In the genomic region with DNA sequence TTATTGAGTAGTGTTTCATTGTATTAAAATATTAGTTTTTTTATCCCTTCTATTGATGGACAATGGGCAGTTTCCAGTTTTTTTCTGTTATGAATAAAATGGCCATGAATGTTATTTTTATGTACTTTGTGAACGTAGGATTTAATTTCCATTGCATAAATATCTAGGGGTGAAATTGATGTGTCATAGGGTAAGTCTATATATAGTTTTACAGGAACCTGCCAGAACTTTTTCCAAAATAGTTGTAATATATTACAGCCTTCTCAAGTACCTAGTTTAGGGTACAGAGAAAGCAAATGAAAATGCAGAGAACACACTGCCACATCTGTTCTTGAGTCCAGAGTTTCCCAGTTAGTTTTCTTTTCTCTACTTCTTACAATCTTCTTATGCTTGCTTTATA, we compare ENCODE assay signal across 16 cellular contexts.
A peak's percentile ranks its signal among the peaks of the same experiment; 100 is the strongest.
DNase-seq lines count a peak whose midpoint lies in the region; ATAC-seq and TF ChIP-seq lines count a peak whose summit lies in the region.
"Had no signal": no experiment of that assay in that cellular context is flagged by ENCODE, and none has a peak within 500 bp of the region (broad histone marks: within the 10 kb centered on the region; RNA-seq: fewer than 3 reads in every experiment).

No MANE protein-coding gene starts in this region.

- no peak for TF ChIP-seq POLR2A in prostate gland (IDR thresholded peaks at IDR 0.05)

- H3K9me3 ChIP-seq in muscle layer of colon (ENCODE audit: low read length) (no peaks in the 10 kb centered on the region), skeletal muscle satellite cell (replicated peaks; ENCODE audit: low read length) (no peaks in the 10 kb centered on the region), prostate gland (no peaks in the 10 kb centered on the region)
- H3K9me3 ChIP-seq: Caco-2 had no signal

- H3K27me3 Mint-ChIP-seq in HFFc6 (ENCODE audit: insufficient read depth), result no peaks in the 10 kb centered on the region
- no peaks in the 10 kb centered on the region for H3K27me3 Mint-ChIP-seq in activated T-helper 2 cell treated with anti-CD3 and anti-CD28 coated beads, Interferon-gamma antibody, Interleukin-2, Interleukin-4, amounts not matched to agents 10 μg/mL and 5 μg/mL and 100 μg/mL, durations not matched to agents 14 hours and 24 hours and 36 hours (ENCODE audit: low read depth)
- H3K27me3 Mint-ChIP-seq: CD4-positive, alpha-beta T cell had no signal

- peaks cover 22% of the 10 kb centered on the region for H3K4me1 Mint-ChIP-seq in HFFc6 (ENCODE audit: low read depth)
- no peaks in the 10 kb centered on the region for H3K4me1 Mint-ChIP-seq in activated T-helper 2 cell treated with anti-CD3 and anti-CD28 coated beads, Interferon-gamma antibody, Interleukin-2, Interleukin-4, amounts not matched to agents 10 μg/mL and 5 μg/mL and 100 μg/mL, durations not matched to agents 14 hours and 24 hours and 36 hours (ENCODE audit: low read depth)

- peak overlapping the region; percentile 52 for H3K27ac Mint-ChIP-seq in HFFc6
- H3K27ac Mint-ChIP-seq in activated T-helper 2 cell treated with anti-CD3 and anti-CD28 coated beads, Interferon-gamma antibody, Interleukin-2, Interleukin-4, amounts not matched to agents 10 μg/mL and 5 μg/mL and 100 μg/mL, durations not matched to agents 14 hours and 24 hours and 36 hours, result no peak overlapping the region
- H3K27ac Mint-ChIP-seq: CD4-positive, alpha-beta T cell had no signal

- peak overlapping the region; percentile 42 for H3K4me3 Mint-ChIP-seq in HFFc6
- no peak overlapping the region for H3K4me3 Mint-ChIP-seq in activated T-helper 2 cell treated with anti-CD3 and anti-CD28 coated beads, Interferon-gamma antibody, Interleukin-2, Interleukin-4, amounts not matched to agents 10 μg/mL and 5 μg/mL and 100 μg/mL, durations not matched to agents 14 hours and 24 hours and 36 hours (ENCODE audit: low read depth)
- H3K4me3 Mint-ChIP-seq: CD4-positive, alpha-beta T cell had no signal

- no peak for ATAC-seq in GM21576 (IDR thresholded peaks at IDR 0.05; ENCODE audit: unreplicated experiment)
- ATAC-seq: A549, Right ventricle myocardium inferior had no signal

- H3K4me1 ChIP-seq in muscle layer of colon (ENCODE audit: insufficient read depth, low read length) (peaks cover 27% of the 10 kb centered on the region), skeletal muscle satellite cell (ENCODE audit: control insufficient read depth, insufficient read depth, low read length) (peaks cover 6% of the 10 kb centered on the region), prostate gland (replicated peaks) (no peaks in the 10 kb centered on the region)
- H3K4me1 ChIP-seq: A549, Caco-2 had no signal

- H3K36me3 Mint-ChIP-seq in HFFc6 (ENCODE audit: low read depth), result peaks cover 4% of the 10 kb centered on the region
- H3K36me3 Mint-ChIP-seq in activated T-helper 2 cell treated with anti-CD3 and anti-CD28 coated beads, Interferon-gamma antibody, Interleukin-2, Interleukin-4, amounts not matched to agents 10 μg/mL and 5 μg/mL and 100 μg/mL, durations not matched to agents 14 hours and 24 hours and 36 hours (ENCODE audit: low read depth), result no peaks in the 10 kb centered on the region

- 42% methylated on average over 1 of the region's 1 CpG for WGBS in prostate gland

- DNase-seq in HFFc6 (no peak), fibroblast of mammary gland (ENCODE audit: low read depth) (peak; percentile 19), NCI-H128 (lab: John Stamatoyannopoulos, UW; ENCODE audit: unreplicated experiment) (no peak), prostate gland (ENCODE audit: low spot score) (no peak)
- DNase-seq in activated T-helper 2 cell treated with anti-CD3 and anti-CD28 coated beads, Interferon-gamma antibody, Interleukin-2, Interleukin-4, amounts not matched to agents 10 μg/mL and 5 μg/mL and 100 μg/mL, durations not matched to agents 14 hours and 24 hours and 36 hours (ENCODE audit: low spot score), result no peak
- DNase-seq: Caco-2; CD4-positive, alpha-beta T cell; DMS153; GF-D8; NCI-H1105; NCI-H1694 treated with DMSO at 0.1 percent for 48 hours had no signal

- no peak overlapping the region for H3K9ac ChIP-seq in muscle layer of colon (ENCODE audit: low read length)
- peak overlapping the region; percentile 35 for H3K9ac ChIP-seq in skeletal muscle satellite cell (ENCODE audit: low read depth, low read length)

- intact Hi-C loops in activated T-helper 2 cell treated with anti-CD3 and anti-CD28 coated beads, Interferon-gamma antibody, Interleukin-2, Interleukin-4, amounts not matched to agents 10 μg/mL and 5 μg/mL and 100 μg/mL, durations not matched to agents 14 hours and 24 hours and 36 hours (cut with micrococcal nuclease), result no loop called here
- intact Hi-C loops in prostate gland (cut with DNase I), result no loop called here

- H3K9me3 Mint-ChIP-seq in HFFc6, result 0 out of 2 replicates have a peak, but pooled peaks cover under 1% of the 10 kb centered on the region
- no peaks in the 10 kb centered on the region for H3K9me3 Mint-ChIP-seq in activated T-helper 2 cell treated with anti-CD3 and anti-CD28 coated beads, Interferon-gamma antibody, Interleukin-2, Interleukin-4, amounts not matched to agents 10 μg/mL and 5 μg/mL and 100 μg/mL, durations not matched to agents 14 hours and 24 hours and 36 hours
- H3K9me3 Mint-ChIP-seq: CD4-positive, alpha-beta T cell had no signal

- H3K27me3 ChIP-seq in muscle layer of colon (ENCODE audit: control insufficient read depth in 1 of 2, insufficient read depth in 2 of 2, low read length in 2 of 2) (no peaks in the 10 kb centered on the region), skeletal muscle satellite cell (ENCODE audit: control insufficient read depth, insufficient read depth, low read length) (no peaks in the 10 kb centered on the region), prostate gland (replicated peaks; ENCODE audit: insufficient read depth) (no peaks in the 10 kb centered on the region)

- H3K36me3 ChIP-seq in muscle layer of colon (ENCODE audit: insufficient read depth, low read length) (no peaks in the 10 kb centered on the region), skeletal muscle satellite cell (ENCODE audit: insufficient read depth, low read length) (no peaks in the 10 kb centered on the region), prostate gland (no peaks in the 10 kb centered on the region)

- H3K4me2 ChIP-seq in skeletal muscle satellite cell (ENCODE audit: low read length), result peak overlapping the region; percentile 44
- H3K4me2 ChIP-seq: A549 had no signal

- no peak overlapping the region for H3K4me3 ChIP-seq in fibroblast of mammary gland (ENCODE audit: control insufficient read depth, low read depth, low read length)
- H3K4me3 ChIP-seq in muscle layer of colon (ENCODE audit: low read depth in 1 of 2, low read length in 2 of 2), result no peak overlapping the region
- no peak overlapping the region for H3K4me3 ChIP-seq in skeletal muscle satellite cell (ENCODE audit: low read length)
- no peak overlapping the region for H3K4me3 ChIP-seq in prostate gland
- H3K4me3 ChIP-seq: A549 had no signal

- H3K27ac ChIP-seq in muscle layer of colon (ENCODE audit: low read depth, low read length) (peak overlapping the region; percentile 53), prostate gland (no peak overlapping the region)
- H3K27ac ChIP-seq: A549 had no signal

- no peak for TF ChIP-seq CTCF in HFFc6 (IDR thresholded peaks at IDR 0.05)
- no peak for TF ChIP-seq CTCF in fibroblast of mammary gland (conservative IDR thresholded peaks at IDR 0.05; ENCODE audit: control insufficient read depth, insufficient read depth, low read depth, low read length)
- no peak for TF ChIP-seq CTCF in prostate gland (IDR thresholded peaks at IDR 0.05)
